22 cellular contexts compared by ENCODE assay signal in the genomic region with DNA sequence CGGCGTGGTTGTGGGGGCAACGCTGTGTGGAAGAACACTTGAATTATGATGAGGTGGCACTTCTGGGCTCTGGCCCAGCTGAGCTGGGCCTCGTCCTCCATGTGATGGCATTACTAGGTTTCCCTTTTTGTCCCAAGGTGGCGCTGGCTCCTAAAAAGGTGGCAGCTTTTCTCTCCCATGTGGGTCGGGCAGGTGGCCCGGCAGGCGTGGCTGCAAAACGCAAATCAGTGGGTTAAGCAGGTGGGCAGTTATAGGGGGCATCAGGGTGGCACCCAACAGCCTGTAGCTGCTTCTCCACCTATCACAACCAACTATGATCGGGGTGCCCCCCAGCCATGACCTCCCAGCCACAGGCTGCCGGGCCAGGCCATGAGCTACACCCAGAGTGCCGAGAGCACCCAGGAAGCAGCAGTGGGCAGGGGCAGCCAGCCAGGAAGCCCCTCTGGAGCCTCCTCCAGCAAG. TPM values are rescaled to one million over a fixed set of nuclear protein-coding genes. Genes with fewer than 3 reads are reported as not detected.
DNase-seq lines count a peak whose midpoint lies in the region; ATAC-seq and TF ChIP-seq lines count a peak whose summit lies in the region.
"Had no signal": no experiment of that assay in that cellular context is flagged by ENCODE, and none has a peak within 500 bp of the region (broad histone marks: within the 10 kb centered on the region; RNA-seq: fewer than 3 reads in every experiment).

No MANE protein-coding gene starts in this region.

- TF ChIP-seq CTCF in 22Rv1 (IDR thresholded peaks at IDR 0.05) (peak; percentile 79), chondrocyte (IDR thresholded peaks at IDR 0.05) (peak; percentile 30)

- H3K4me1 Mint-ChIP-seq in chondrocyte (ENCODE audit: low read depth), result no peaks in the 10 kb centered on the region
- H3K4me1 Mint-ChIP-seq: activated CD4-positive, alpha-beta T cell treated with anti-CD3 and anti-CD28 coated beads, Interleukin-2, amount 10 ng/mL, durations not matched to agents 24 days and 14 days had no signal

- peaks cover 5% of the 10 kb centered on the region for H3K27me3 Mint-ChIP-seq in chondrocyte (ENCODE audit: low read depth)

- peaks cover 5 to 43% (median 36%) of the 10 kb centered on the region in 10 experiments; a peak in 18 of 20 replicates for H3K4me1 ChIP-seq in BLaER1 treated with 17β-estradiol and CSF1 and Interleukin-3, amounts not matched to agents 10 nM and 100 nM
- H3K4me1 ChIP-seq: heart left ventricle had no signal

- H4K20me1 ChIP-seq in BLaER1 treated with 17β-estradiol and CSF1 and Interleukin-3, amounts not matched to agents 10 nM and 100 nM, result peaks cover 2 to 67% (median 11%) of the 10 kb centered on the region in 11 experiments; a peak in 19 of 22 replicates

- H3K27me3 ChIP-seq in BLaER1 treated with 17β-estradiol and CSF1 and Interleukin-3, amounts not matched to agents 10 nM and 100 nM, result no peaks in the 10 kb centered on the region

- H3K36me3 ChIP-seq in BLaER1 treated with 17β-estradiol and CSF1 and Interleukin-3, amounts not matched to agents 10 nM and 100 nM, result no peaks in the 10 kb centered on the region; a peak in 1 of 22 replicates
- H3K36me3 ChIP-seq: heart left ventricle had no signal

- H3K4me2 ChIP-seq in BLaER1 treated with 17β-estradiol and CSF1 and Interleukin-3, amounts not matched to agents 10 nM and 100 nM, result peak overlapping the region in 10 of 11 experiments; percentile 5 to 56 (median 26); a peak in 13 of 22 replicates

- H3K36me3 Mint-ChIP-seq in chondrocyte (ENCODE audit: low read depth), result no peaks in the 10 kb centered on the region
- H3K36me3 Mint-ChIP-seq: natural killer cell had no signal

- ATAC-seq in HG03039 (IDR thresholded peaks at IDR 0.05; ENCODE audit: unreplicated experiment), result no peak
- ATAC-seq: GM12878, heart left ventricle, natural killer cell had no signal

- no peak overlapping the region for H3K27ac ChIP-seq in 22Rv1
- peak overlapping the region in 3 of 11 experiments; percentile 26 to 55 (median 46); a peak in 4 of 22 replicates for H3K27ac ChIP-seq in BLaER1 treated with 17β-estradiol and CSF1 and Interleukin-3, amounts not matched to agents 10 nM and 100 nM
- H3K27ac ChIP-seq: heart left ventricle had no signal

- DNase-seq in M059J (ENCODE audit: low read depth), result peak; percentile 42
- peak; percentile 58 for DNase-seq in chondrocyte (ENCODE audit: low spot score)
- DNase-seq in NCI-H2227 (lab: John Stamatoyannopoulos, UW; ENCODE audit: unreplicated experiment), result no peak
- no peak for DNase-seq in stimulated activated naive CD4-positive, alpha-beta T cell (lab: John Stamatoyannopoulos, UW)
- no peak for DNase-seq in superior temporal gyrus (ENCODE audit: extremely low spot score)
- DNase-seq: activated CD4-positive, alpha-beta T cell treated with anti-CD3 and anti-CD28 coated beads, Interleukin-2, amount 10 ng/mL, durations not matched to agents 24 days and 14 days; activated naive CD4-positive, alpha-beta T cell treated with Interleukin-2 at 50 U/mL for 16 hours; activated T-cell treated with anti-CD3 and anti-CD28 coated beads for 4 hours; AML-193; effector CD8-positive, alpha-beta T cell; GDM1; natural killer cell; NCI-H345; SHP77 treated with DMSO at 0.1 percent for 48 hours; small intestine; stimulated activated CD8-positive, alpha-beta memory T cell treated with anti-CD3 and anti-CD28 coated beads, Interleukin-4, amount 100 ng/mL, for 48 hours had no signal

- no peak overlapping the region for H3K4me3 ChIP-seq in BLaER1 treated with 17β-estradiol and CSF1 and Interleukin-3, amounts not matched to agents 10 nM and 100 nM
- H3K4me3 ChIP-seq: GM12878, heart left ventricle had no signal

- H3K4me3 Mint-ChIP-seq in chondrocyte (ENCODE audit: unreplicated experiment), result no peak overlapping the region
- H3K4me3 Mint-ChIP-seq: activated CD4-positive, alpha-beta T cell treated with anti-CD3 and anti-CD28 coated beads, Interleukin-2, amount 10 ng/mL, durations not matched to agents 24 days and 14 days; natural killer cell had no signal

- H3K27ac Mint-ChIP-seq in chondrocyte (ENCODE audit: unreplicated experiment), result no peak overlapping the region
- H3K27ac Mint-ChIP-seq: activated CD4-positive, alpha-beta T cell treated with anti-CD3 and anti-CD28 coated beads, Interleukin-2, amount 10 ng/mL, durations not matched to agents 24 days and 14 days; natural killer cell; progenitor cell of endocrine pancreas had no signal

- H3K9me3 ChIP-seq in BLaER1 treated with 17β-estradiol and CSF1 and Interleukin-3, amounts not matched to agents 10 nM and 100 nM (replicated peaks in 1 of 11), result no peaks in the 10 kb centered on the region
- H3K9me3 ChIP-seq: heart left ventricle had no signal

- no peaks in the 10 kb centered on the region for H3K9me3 Mint-ChIP-seq in chondrocyte (ENCODE audit: low read depth)
- H3K9me3 Mint-ChIP-seq: natural killer cell had no signal

- peak overlapping the region in 1 of 11 experiments; percentile 33; a peak in 1 of 22 replicates for H3K9ac ChIP-seq in BLaER1 treated with 17β-estradiol and CSF1 and Interleukin-3, amounts not matched to agents 10 nM and 100 nM

RNA-seq across cellular contexts. Expression of a gene that starts 59.6 kb away (rescaled TPM):
- 9.2 and 13.7 TPM in 2 replicates for total RNA-seq in M059J (2014; rRNA removed; shearing (Covaris generic))
- total RNA-seq in chondrocyte, result 4.2 to 7.3 TPM (median 5.2 TPM) in 3 replicates

Comparison
In these comparisons a context has a peak if more than half of its experiments do, and no peak if none do; other contexts are left out.
1. DNase-seq: peak in M059J (single experiment) and chondrocyte (single experiment); none in NCI-H2227 (single experiment), stimulated activated naive CD4-positive, alpha-beta T cell (0 of 6) and superior temporal gyrus (single experiment).